ENCODE assay signal across 11 cellular contexts in the genomic region with DNA sequence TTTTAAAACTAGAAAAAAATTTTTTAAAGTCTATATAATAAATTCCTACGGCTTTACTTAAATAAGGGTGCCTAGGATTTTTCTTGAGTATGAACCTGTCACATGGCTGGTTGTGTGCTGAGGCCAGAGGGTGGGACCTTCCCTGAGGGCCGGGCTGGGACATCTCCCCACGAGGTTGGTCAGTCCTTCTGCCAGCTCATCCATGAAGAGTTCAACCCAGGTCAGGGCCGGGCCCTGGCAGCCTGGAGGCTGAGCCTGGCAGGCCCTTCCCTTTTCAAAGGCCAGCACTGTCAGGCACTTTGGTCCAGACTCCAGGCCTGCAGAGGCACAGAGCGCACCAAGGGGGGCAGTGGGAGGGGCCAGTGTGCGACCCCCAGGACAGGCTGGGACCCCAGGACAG. TPM values are rescaled to one million over a fixed set of nuclear protein-coding genes. Genes with fewer than 3 reads are reported as not detected.
A peak's percentile ranks its signal among the peaks of the same experiment; 100 is the strongest.
DNase-seq lines count a peak whose midpoint lies in the region; ATAC-seq and TF ChIP-seq lines count a peak whose summit lies in the region.
"Had no signal": no experiment of that assay in that cellular context is flagged by ENCODE, and none has a peak within 500 bp of the region (broad histone marks: within the 10 kb centered on the region; RNA-seq: fewer than 3 reads in every experiment).

No MANE protein-coding gene starts in this region.

- no peaks in the 10 kb centered on the region for H3K4me1 Mint-ChIP-seq in immature natural killer cell
- H3K4me1 Mint-ChIP-seq: activated CD4-positive, alpha-beta T cell treated with anti-CD3 and anti-CD28 coated beads, Interleukin-2, amount 10 ng/mL, durations not matched to agents 7 days and 5 days had no signal

- no peaks in the 10 kb centered on the region for H3K4me1 ChIP-seq in colonic mucosa

- no peaks in the 10 kb centered on the region for H3K9me3 ChIP-seq in MG63
- no peaks in the 10 kb centered on the region for H3K9me3 ChIP-seq in colonic mucosa

- H3K27me3 ChIP-seq in MG63 (no peaks in the 10 kb centered on the region), colonic mucosa (no peaks in the 10 kb centered on the region)

- intact Hi-C loops in colonic mucosa (cut with DNase I), result no loop called here

- DNase-seq in AML-193 (lab: John Stamatoyannopoulos, UW) (peak; percentile 8 to 18), MG63 (peak; percentile 91), colonic mucosa (peak; percentile 44), medulla oblongata (ENCODE audit: extremely low spot score) (peak; percentile 89), SK-N-DZ (ENCODE audit: low spot score) (no peak), immature natural killer cell (no peak)
- DNase-seq in stimulated activated CD8-positive, alpha-beta memory T cell treated with anti-CD3 and anti-CD28 coated beads, Interleukin-4, amount 100 ng/mL, for 48 hours, result no peak
- DNase-seq: activated CD4-positive, alpha-beta T cell treated with anti-CD3 and anti-CD28 coated beads, Interleukin-2, amount 10 ng/mL, durations not matched to agents 7 days and 5 days; CD4-positive, alpha-beta T cell; central memory CD4-positive, alpha-beta T cell had no signal

- no peak overlapping the region for H3K9ac ChIP-seq in colonic mucosa (ENCODE audit: low read depth in 2 of 2, low read length in 2 of 2)

- no peak overlapping the region for H3K4me3 Mint-ChIP-seq in immature natural killer cell
- H3K4me3 Mint-ChIP-seq: activated CD4-positive, alpha-beta T cell treated with anti-CD3 and anti-CD28 coated beads, Interleukin-2, amount 10 ng/mL, durations not matched to agents 7 days and 5 days; CD4-positive, alpha-beta T cell had no signal

- no peak for TF ChIP-seq CTCF in colonic mucosa (IDR thresholded peaks at IDR 0.05)

- H3K36me3 ChIP-seq in MG63 (no peaks in the 10 kb centered on the region), colonic mucosa (no peaks in the 10 kb centered on the region)

- H3K36me3 Mint-ChIP-seq in immature natural killer cell, result no peaks in the 10 kb centered on the region

- no peak overlapping the region for H3K27ac Mint-ChIP-seq in immature natural killer cell
- H3K27ac Mint-ChIP-seq: activated CD4-positive, alpha-beta T cell treated with anti-CD3 and anti-CD28 coated beads, Interleukin-2, amount 10 ng/mL, durations not matched to agents 7 days and 5 days; CD4-positive, alpha-beta T cell had no signal

- no peaks in the 10 kb centered on the region for H3K9me3 Mint-ChIP-seq in immature natural killer cell
- H3K9me3 Mint-ChIP-seq: activated CD4-positive, alpha-beta T cell treated with anti-CD3 and anti-CD28 coated beads, Interleukin-2, amount 10 ng/mL, durations not matched to agents 7 days and 5 days; CD4-positive, alpha-beta T cell had no signal

- no peak overlapping the region for H3K27ac ChIP-seq in colonic mucosa

- no peak for ATAC-seq in GM18858 (IDR thresholded peaks at IDR 0.05; ENCODE audit: unreplicated experiment)

- H3K4me3 ChIP-seq in MG63 (no peak overlapping the region), colonic mucosa (no peak overlapping the region)

- H3K27me3 Mint-ChIP-seq in immature natural killer cell (ENCODE audit: low read depth in 3 of 3), result no peaks in the 10 kb centered on the region
- H3K27me3 Mint-ChIP-seq: activated CD4-positive, alpha-beta T cell treated with anti-CD3 and anti-CD28 coated beads, Interleukin-2, amount 10 ng/mL, durations not matched to agents 7 days and 5 days had no signal

RNA-seq across cellular contexts. Expression of a gene that starts 31.8 kb away (rescaled TPM):
- 86.5 and 90.4 TPM in 2 replicates for total RNA-seq in MG63 (2014; rRNA removed; shearing (Covaris generic); ENCODE audit: low replicate concordance)
- 10 to 100 TPM; 10.5 to 26.9 TPM for total RNA-seq in colonic mucosa
- 0.54 and 0.62 TPM in 2 replicates for polyA plus RNA-seq in SK-N-DZ (2014; cell fraction: cytosol; rRNA removed)
- 1.8 and 1.9 TPM in 2 replicates for polyA plus RNA-seq in SK-N-DZ (2014; cell fraction: nucleus; rRNA removed)
- polyA plus RNA-seq in immature natural killer cell, result 1 to 10 TPM in 1 of 3 donors, under 1 TPM in 2; 0.20 to 1.4 (median 0.91) TPM

Comparison
In these comparisons a context has a peak if more than half of its experiments do, and no peak if none do; other contexts are left out.
1. DNase-seq: peak in AML-193 (2 of 2), MG63 (single experiment), colonic mucosa (single experiment) and medulla oblongata (single experiment); none in stimulated activated CD8-positive, alpha-beta memory T cell treated with anti-CD3 and anti-CD28 coated beads, Interleukin-4, amount 100 ng/mL, for 48 hours (single experiment), SK-N-DZ (single experiment) and immature natural killer cell (0 of 3).